ENCODE assay signal across 8 cellular contexts in genomic region chr19:23395041-23395721, GRCh38. TPM values are rescaled to one million over a fixed set of nuclear protein-coding genes. Genes with fewer than 3 reads are reported as not detected.
DNase-seq lines count a peak whose midpoint lies in the region; ATAC-seq, FAIRE-seq and TF ChIP-seq lines count a peak whose summit lies in the region.

Gene ZNF91 (minus strand): TSS chr19:23395471. CDS start chr19:23395354, 117 bp downstream.

- no peaks in the 10 kb centered on the region for H3K9me2 ChIP-seq in SU-DHL-6 (replicated peaks; ENCODE audit: insufficient read depth, low read length)

- peak; percentile 100 for DNase-seq in G401 (ENCODE audit: low spot score)
- DNase-seq in H7: peak; percentile 77
- peak; percentile 90 for DNase-seq in MG63
- peak; percentile 86 for DNase-seq in activated naive CD8-positive, alpha-beta T cell treated with anti-CD3 and anti-CD28 coated beads, Interleukin-2, amount 50 U/mL, for 16 hours (ENCODE audit: low read depth, low spot score)
- peak; percentile 97 for DNase-seq in Right ventricle myocardium superior
- peak; percentile 88 to 94 (median 92) for DNase-seq in pancreas
- DNase-seq in tibial artery: peak; percentile 98 to 99

- H3K27ac ChIP-seq in SU-DHL-6 (ENCODE audit: low read depth, low read length) (peak within 1 kb of the TSS; percentile 63), pancreas (peak within 1 kb of the TSS; percentile 87 to 97 (median 92)), tibial artery (peak within 1 kb of the TSS; percentile 83 to 90)

- peak within 1 kb of the TSS; percentile 67 for H3K4me2 ChIP-seq in SU-DHL-6 (ENCODE audit: low read depth, low read length, poor library complexity, severe bottlenecking)

- H3K79me2 ChIP-seq in SU-DHL-6 (ENCODE audit: insufficient read depth, low read length): peaks cover 46% of the 10 kb centered on the region

- H3K4me3 ChIP-seq in H7 (ENCODE audit: insufficient read depth, low read depth, low read length) (peak within 1 kb of the TSS; percentile 99), MG63 (peak within 1 kb of the TSS; percentile 78), SU-DHL-6 (ENCODE audit: insufficient read depth, low read length, poor library complexity, severe bottlenecking) (peak within 1 kb of the TSS; percentile 91), pancreas (peak within 1 kb of the TSS; percentile 50 to 81 (median 68)), tibial artery (peak within 1 kb of the TSS; percentile 64 to 72)

- intact Hi-C loops in Right ventricle myocardium superior (cut with DNase I): loop anchor here (10.0 kb wide), 1 partner anchor 140 kb away; the partner anchor contains the start of gene ZNF724
- intact Hi-C loops in pancreas (cut with DNase I): no loop called here
- intact Hi-C loops in tibial artery (cut with DNase I; ENCODE audit: low total_unique reads): loop anchor here (10.0 kb wide), 2 partner anchors 140 to 690 kb away; partner anchors contain the start of genes ZNF254 and ZNF724

- H2AFZ ChIP-seq in SU-DHL-6 (ENCODE audit: low read depth, low read length, severe bottlenecking): peak within 1 kb of the TSS; percentile 74

- no peak for TF ChIP-seq CTCF in SU-DHL-6 (IDR thresholded peaks at IDR 0.05; ENCODE audit: insufficient read depth, low read length, poor library complexity, severe bottlenecking)
- TF ChIP-seq CTCF in pancreas (IDR thresholded peaks at IDR 0.05): no peak
- TF ChIP-seq CTCF in tibial artery (IDR thresholded peaks at IDR 0.05): no peak

- H3K9me3 ChIP-seq in MG63 (peaks cover 4% of the 10 kb centered on the region; the same call in 1 of the 2 replicates), SU-DHL-6 (ENCODE audit: insufficient read depth, low read length) (no peaks in the 10 kb centered on the region), pancreas (no peaks in the 10 kb centered on the region), tibial artery (no peaks in the 10 kb centered on the region)

- H3K36me3 ChIP-seq in H7 (replicated peaks; ENCODE audit: control insufficient read depth, insufficient read depth, low read length): peaks cover 1% of the 10 kb centered on the region; the same call in 1 of the 2 replicates
- H3K36me3 ChIP-seq in MG63: peaks cover 5% of the 10 kb centered on the region
- H3K36me3 ChIP-seq in SU-DHL-6 (ENCODE audit: low read length): peaks cover 15% of the 10 kb centered on the region
- no peaks in the 10 kb centered on the region for H3K36me3 ChIP-seq in pancreas
- no peaks in the 10 kb centered on the region for H3K36me3 ChIP-seq in tibial artery

- H3K4me1 ChIP-seq in pancreas: peaks cover 9 to 27% (median 16%) of the 10 kb centered on the region in 3 donors
- peaks cover 0 to 42% (median 27%) of the 10 kb centered on the region in 4 donors for H3K4me1 ChIP-seq in tibial artery

- no peaks in the 10 kb centered on the region for H3F3A ChIP-seq in SU-DHL-6 (ENCODE audit: insufficient read depth)

- peak; percentile 98 for FAIRE-seq in pancreas (lab: Jason Lieb, UNC)

- ATAC-seq in Right ventricle myocardium superior (ENCODE audit: poor library complexity) (peak; percentile 96), pancreas (peak; percentile 93 to 97 (median 95))

- H3K9ac ChIP-seq in SU-DHL-6 (ENCODE audit: low read length): peak within 1 kb of the TSS; percentile 86

- no peaks in the 10 kb centered on the region for H4K20me1 ChIP-seq in SU-DHL-6 (ENCODE audit: low read depth, low read length)

- WGBS in pancreas, 2 donors: 0 to 1% methylated on average over 32 of the region's 32 CpGs

- in situ Hi-C loops in G401 (cut with HindIII; ENCODE audit: low sequenced_read_pairs): no loop called here

- H3K27me3 ChIP-seq in H7 (ENCODE audit: control insufficient read depth, insufficient read depth, low read length) (no peaks in the 10 kb centered on the region), MG63 (no peaks in the 10 kb centered on the region), SU-DHL-6 (ENCODE audit: low read length) (no peaks in the 10 kb centered on the region), pancreas (no peaks in the 10 kb centered on the region), tibial artery (no peaks in the 10 kb centered on the region)

RNA-seq across cellular contexts. Expression of gene ZNF91, which starts in this region (rescaled TPM):
- 26.4 and 30.2 TPM in 2 replicates for total RNA-seq in G401 (2014; rRNA removed; shearing (Covaris generic))
- 18.2 and 27.7 TPM in 2 replicates for total RNA-seq in H7 (2014; rRNA removed; shearing (Covaris generic))
- 2.0 and 18.0 TPM in 2 replicates for total RNA-seq in MG63 (2014; rRNA removed; shearing (Covaris generic); ENCODE audit: low replicate concordance)
- total RNA-seq in Right ventricle myocardium superior (90.6 TPM), pancreas (10 to 100 TPM; 20.5 to 38.7 (median 32.8) TPM)
- 10 to 100 TPM in 1 of 2 donors, 1 to 10 TPM in 1; 8.5 to 10.7 TPM for polyA plus RNA-seq in pancreas

Comparison
In these comparisons a context has a peak if more than half of its experiments do, and no peak if none do; other contexts are left out.
1. Peak in every context shown above with its lines: DNase-seq, ATAC-seq, H3K4me3 ChIP-seq and H3K27ac ChIP-seq.
2. intact Hi-C loops: an anchor here in Right ventricle myocardium superior (10.0 kb wide) and tibial artery (10.0 kb wide); none called in pancreas.